Comparison of ENCODE assay signal across 1 cellular context in genomic region chr11:12154871-12155668, GRCh38.
TF ChIP-seq lines count a peak whose summit lies in the region.

No MANE protein-coding gene starts in this region.

TF ChIP-seq in IMR-90, 13 proteins besides CTCF, POLR2A, EP300 and RAD21 (continued from another document):
- no peak for TF ChIP-seq SMC3 (IDR thresholded peaks at IDR 0.05; ENCODE audit: low read depth, low read length)
- TF ChIP-seq FOS (IDR thresholded peaks at IDR 0.05; ENCODE audit: low read depth, low read length) = no peak
